1 cellular context compared by ENCODE assay signal in genomic region chr19:52601025-52601973, GRCh38.
TF ChIP-seq lines count a peak whose summit lies in the region.

No MANE protein-coding gene starts in this region.

TF ChIP-seq in K562, 482 proteins besides CTCF, POLR2A, EP300 and RAD21 (continued from another document and continues in another):
- no peak for TF ChIP-seq GTF3C2 (IDR thresholded peaks at IDR 0.05; ENCODE audit: borderline replicate concordance, extremely low read depth, insufficient read length)
- TF ChIP-seq KDM2B (CRISPR knock-in tag; IDR thresholded peaks at IDR 0.05) = 0 out of 2 replicates have a peak, but pooled peaks have one; percentile 5
- peak; percentile 63 for TF ChIP-seq KDM5B (IDR thresholded peaks at IDR 0.05; ENCODE audit: insufficient replicate concordance, low read depth, low read length)
- 0 out of 2 replicates have a peak, but pooled peaks have one; percentile 19 for TF ChIP-seq EGR1 (conservative IDR thresholded peaks at IDR 0.05)
- TF ChIP-seq RBM22 (IDR thresholded peaks at IDR 0.05; ENCODE audit: low read depth, low read length, poor library complexity, severe bottlenecking) = peak; percentile 29
- TF ChIP-seq IFI16 (CRISPR knock-in tag; IDR thresholded peaks at IDR 0.05) = no peak
- TF ChIP-seq ELF1 (tag; IDR thresholded peaks at IDR 0.05) = peak; percentile 85
- no peak for TF ChIP-seq MAFK (IDR thresholded peaks at IDR 0.05; ENCODE audit: low read length)
- TF ChIP-seq MEF2D (tag; conservative IDR thresholded peaks at IDR 0.05; ENCODE audit: low read depth) = no peak
- TF ChIP-seq HCFC1 (IDR thresholded peaks at IDR 0.05; ENCODE audit: low read depth, low read length) = peak; percentile 20; the same call in 1 of the 2 replicates
- 0 out of 2 replicates have a peak, but pooled peaks have one; percentile 34 for TF ChIP-seq PML (IDR thresholded peaks at IDR 0.05; ENCODE audit: low read length)
- TF ChIP-seq ZNF583 (CRISPR knock-in tag; IDR thresholded peaks at IDR 0.05) = no peak
- TF ChIP-seq E2F6 (IDR thresholded peaks at IDR 0.05; ENCODE audit: borderline replicate concordance in 1 of 2, extremely low read depth in 1 of 2, insufficient read depth in 1 of 2, insufficient read length in 1 of 2, low read depth in 1 of 2, low read length in 1 of 2, poor library complexity in 1 of 2, severe bottlenecking in 1 of 2) = peak; percentile 77 to 96
- TF ChIP-seq CUX1 (CRISPR knock-in tag; IDR thresholded peaks at IDR 0.05) = no peak
- no peak for TF ChIP-seq ZC3H8 (IDR thresholded peaks at IDR 0.05)
- no peak for TF ChIP-seq SNRNP70 (optimal IDR thresholded peaks at IDR 0.05; ENCODE audit: low read depth, low read length)
- TF ChIP-seq POLR2B (IDR thresholded peaks at IDR 0.05; ENCODE audit: low read depth, partially characterized antibody) = peak; percentile 86
- no peak for TF ChIP-seq RFX7 (CRISPR knock-in tag; IDR thresholded peaks at IDR 0.05)
- TF ChIP-seq VEZF1 (CRISPR knock-in tag; IDR thresholded peaks at IDR 0.05) = peak; percentile 70
- peak; percentile 86 for TF ChIP-seq POLR2G (IDR thresholded peaks at IDR 0.05; ENCODE audit: low read depth, low read length)
- TF ChIP-seq ZFX (CRISPR knock-in tag; IDR thresholded peaks at IDR 0.05) = no peak
- no peak for TF ChIP-seq SREBF1 (IDR thresholded peaks at IDR 0.05; ENCODE audit: borderline replicate concordance, low read depth, low read length)
- TF ChIP-seq ETV1 (tag; conservative IDR thresholded peaks at IDR 0.05; ENCODE audit: low read depth) = 0 out of 2 replicates have a peak, but pooled peaks have one; percentile 26
- TF ChIP-seq ELF2 (CRISPR knock-in tag; IDR thresholded peaks at IDR 0.05) = 0 out of 2 replicates have a peak, but pooled peaks have one; percentile 32
- TF ChIP-seq MAZ (CRISPR knock-in tag; conservative IDR thresholded peaks at IDR 0.05 in 1 of 2, IDR thresholded peaks at IDR 0.05 in 1 of 2) = peak in 1 of 2 experiments; percentile 54; a peak in 1 of 4 replicates
- peak in 1 of 2 experiments; percentile 67; a peak in 2 of 4 replicates for TF ChIP-seq ZNF639 (CRISPR knock-in tag; conservative IDR thresholded peaks at IDR 0.05 in 1 of 2, IDR thresholded peaks at IDR 0.05 in 1 of 2)
- 0 out of 2 replicates have a peak, but pooled peaks have one; percentile 14 for TF ChIP-seq E2F3 (CRISPR knock-in tag; IDR thresholded peaks at IDR 0.05)
- 0 out of 2 replicates have a peak, but pooled peaks have one; percentile 64 for TF ChIP-seq E2F1 (CRISPR knock-in tag; IDR thresholded peaks at IDR 0.05)
- no peak for TF ChIP-seq HIVEP1 (CRISPR knock-in tag; IDR thresholded peaks at IDR 0.05)
- no peak for TF ChIP-seq KHSRP (IDR thresholded peaks at IDR 0.05)
- TF ChIP-seq TBP (optimal IDR thresholded peaks at IDR 0.05; ENCODE audit: low read depth, low read length) = peak; percentile 22
- TF ChIP-seq NCOA1 (IDR thresholded peaks at IDR 0.05; ENCODE audit: low read depth) = no peak
- TF ChIP-seq NCOA6 (IDR thresholded peaks at IDR 0.05) = no peak
- no peak for TF ChIP-seq MTA2 (IDR thresholded peaks at IDR 0.05; ENCODE audit: low read depth)
- TF ChIP-seq POLR2AphosphoS5 (IDR thresholded peaks at IDR 0.05; ENCODE audit: control insufficient read depth, insufficient read depth, low read depth, low read length) = peak; percentile 80
- TF ChIP-seq SAP30 (IDR thresholded peaks at IDR 0.05; ENCODE audit: borderline replicate concordance, insufficient read depth, low read depth, low read length, poor library complexity, severe bottlenecking) = peak; percentile 49
- peak; percentile 75; the same call in 1 of the 2 replicates for TF ChIP-seq PHF8 (IDR thresholded peaks at IDR 0.05; ENCODE audit: borderline replicate concordance, low read length)
- no peak for TF ChIP-seq SAFB (IDR thresholded peaks at IDR 0.05; ENCODE audit: borderline replicate concordance, low read depth, low read length)
- TF ChIP-seq TFAP4 (CRISPR knock-in tag; IDR thresholded peaks at IDR 0.05; ENCODE audit: borderline replicate concordance) = peak; percentile 34; the same call in 1 of the 2 replicates
- TF ChIP-seq CREM (IDR thresholded peaks at IDR 0.05; ENCODE audit: low read depth) = peak; percentile 32; the same call in 1 of the 2 replicates
- 0 out of 2 replicates have a peak, but pooled peaks have one; percentile 29 for TF ChIP-seq ATF6 (CRISPR knock-in tag; IDR thresholded peaks at IDR 0.05)
- TF ChIP-seq STAT5A (IDR thresholded peaks at IDR 0.05; ENCODE audit: borderline replicate concordance, low read length) = no peak
- TF ChIP-seq HDAC3 (IDR thresholded peaks at IDR 0.05; ENCODE audit: borderline replicate concordance, partially characterized antibody) = no peak
- TF ChIP-seq RBBP5 (IDR thresholded peaks at IDR 0.05; ENCODE audit: borderline replicate concordance, insufficient read depth, low read length, poor library complexity, severe bottlenecking) = peak; percentile 42
- TF ChIP-seq SUPT5H (IDR thresholded peaks at IDR 0.05) = peak; percentile 85
- TF ChIP-seq NFRKB (IDR thresholded peaks at IDR 0.05; ENCODE audit: low read depth) = no peak
- peak; percentile 19; the same call in 1 of the 2 replicates for TF ChIP-seq JUND (IDR thresholded peaks at IDR 0.05; ENCODE audit: borderline replicate concordance, low read depth, low read length)
- TF ChIP-seq JUND (tag; IDR thresholded peaks at IDR 0.05; ENCODE audit: borderline replicate concordance, low read depth, low read length) = no peak
- peak; percentile 34; the same call in 1 of the 2 replicates for TF ChIP-seq MBD2 (IDR thresholded peaks at IDR 0.05; ENCODE audit: borderline replicate concordance, low read depth)
